ENCODE assay signal across 1 cellular context in genomic region chr4:115657991-115658390, GRCh38.
TF ChIP-seq lines count a peak whose summit lies in the region.

No MANE protein-coding gene starts in this region.

TF ChIP-seq in GM23338, 12 proteins besides CTCF, POLR2A, EP300 and RAD21 (continued from another document):
- TF ChIP-seq STAT1 (IDR thresholded peaks at IDR 0.05; ENCODE audit: unreplicated experiment) (no peak), POLR2AphosphoS5 (IDR thresholded peaks at IDR 0.05; ENCODE audit: low read depth) (no peak), JUNB (IDR thresholded peaks at IDR 0.05; ENCODE audit: unreplicated experiment) (no peak), ZNF331 (CRISPR knock-in tag; IDR thresholded peaks at IDR 0.05; ENCODE audit: low read depth) (no peak), EZH2phosphoT487 (IDR thresholded peaks at IDR 0.05; ENCODE audit: unreplicated experiment) (no peak), ETS1 (IDR thresholded peaks at IDR 0.05) (no peak), CREB1 (CRISPR knock-in tag; IDR thresholded peaks at IDR 0.05; ENCODE audit: low read depth) (no peak), NANOG (IDR thresholded peaks at IDR 0.05; ENCODE audit: borderline replicate concordance) (no peak), ZNF114 (CRISPR knock-in tag; IDR thresholded peaks at IDR 0.05) (no peak)
